In the genomic region with DNA sequence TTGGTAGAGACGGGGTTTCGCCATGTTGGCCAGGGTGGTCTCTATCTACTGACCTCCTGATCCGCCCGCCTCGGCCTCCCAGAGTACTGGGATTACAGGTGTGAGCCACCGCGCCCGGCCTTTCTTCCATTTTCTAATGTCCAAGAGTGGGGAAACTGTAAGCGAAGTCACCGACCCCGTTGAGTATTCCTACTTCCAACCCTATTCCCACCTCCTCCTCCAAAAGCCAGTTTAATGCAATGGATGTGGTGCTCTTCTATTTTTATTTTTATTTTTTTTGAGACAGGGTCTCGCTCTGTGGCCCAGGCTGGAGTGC, we compare ENCODE assay signal across 8 cellular contexts. TPM values are rescaled to one million over a fixed set of nuclear protein-coding genes. Genes with fewer than 3 reads are reported as not detected.
A peak's percentile ranks its signal among the peaks of the same experiment; 100 is the strongest.
DNase-seq lines count a peak whose midpoint lies in the region; ATAC-seq, FAIRE-seq and TF ChIP-seq lines count a peak whose summit lies in the region.

No MANE protein-coding gene starts in this region.

- TF ChIP-seq EP300 in esophagus muscularis mucosa (IDR thresholded peaks at IDR 0.05) (no peak), sigmoid colon (IDR thresholded peaks at IDR 0.05) (no peak)

- intact Hi-C loops in esophagus muscularis mucosa (cut with DNase I): no loop called here
- intact Hi-C loops in sigmoid colon (cut with DNase I): no loop called here

- no peak for ATAC-seq in HG03159 (IDR thresholded peaks at IDR 0.05; ENCODE audit: unreplicated experiment)

- POLR2A ChIA-PET in RWPE1 (lab: Yijun Ruan, JAX; ENCODE audit: low non-redundant PET): interaction anchor here (0.7 kb wide), 1 partner anchor 120 kb away, joined by 4 read pairs; no protein-coding TSS in a partner anchor

- peaks cover 16 to 41% (median 32%) of the 10 kb centered on the region in 4 donors for H3K36me3 ChIP-seq in esophagus muscularis mucosa
- peaks cover 0 to 24% (median 7%) of the 10 kb centered on the region in 4 donors for H3K36me3 ChIP-seq in sigmoid colon

- TF ChIP-seq CTCF in GM12865 (IDR thresholded peaks at IDR 0.05; ENCODE audit: insufficient read depth, low read depth, low read length, missing control alignments) (no peak), RWPE1 (conservative IDR thresholded peaks at IDR 0.05; ENCODE audit: low read depth) (no peak), esophagus muscularis mucosa (IDR thresholded peaks at IDR 0.05) (no peak), sigmoid colon (IDR thresholded peaks at IDR 0.05) (no peak)

- WGBS in esophagus muscularis mucosa: 70% methylated on average over 12 of the region's 12 CpGs
- 49 to 65% methylated on average over 12 of the region's 12 CpGs for WGBS in sigmoid colon, 2 donors

- no peak for FAIRE-seq in H54 (lab: Jason Lieb, UNC)

- H3K27ac ChIP-seq in RWPE1: peak overlapping the region; percentile 91
- H3K27ac ChIP-seq in esophagus muscularis mucosa (replicated peaks in 1 of 4): peak overlapping the region; percentile 89 to 94 (median 92)
- peak overlapping the region; percentile 89 to 92 (median 90) for H3K27ac ChIP-seq in sigmoid colon

- no peak for DNase-seq in GM12865 (ENCODE audit: low read depth)
- no peak for DNase-seq in RWPE1 (ENCODE audit: low spot score)
- no peak for DNase-seq in esophagus muscularis mucosa (ENCODE audit: extremely low spot score)
- DNase-seq in sigmoid colon: no peak
- DNase-seq in HPDE6-E6E7 (ENCODE audit: extremely low spot score): no peak
- DNase-seq in T1000 (lab: John Stamatoyannopoulos, UW): no peak
- no peak for DNase-seq in H54 (ENCODE audit: insufficient read length, low spot score)

- H3K27me3 ChIP-seq in esophagus muscularis mucosa (no peaks in the 10 kb centered on the region), sigmoid colon (no peaks in the 10 kb centered on the region)

- H3K9me3 ChIP-seq in esophagus muscularis mucosa: no peaks in the 10 kb centered on the region
- no peaks in the 10 kb centered on the region for H3K9me3 ChIP-seq in sigmoid colon

- CTCF ChIA-PET in RWPE1 (lab: Yijun Ruan, JAX): interaction anchor here (0.6 to 1.0 kb wide), 3 partner anchors 14 to 188 kb away, joined by 3 read pairs; no protein-coding TSS in a partner anchor

- H3K4me1 ChIP-seq in esophagus muscularis mucosa: peaks cover 5 to 31% (median 19%) of the 10 kb centered on the region in 4 donors
- peaks cover 0 to 22% (median 18%) of the 10 kb centered on the region in 4 donors for H3K4me1 ChIP-seq in sigmoid colon

- H3K4me3 ChIP-seq in GM12865 (ENCODE audit: low read depth, low read length) (peak overlapping the region; percentile 16; the same call in 1 of the 2 replicates), esophagus muscularis mucosa (peak overlapping the region; percentile 83 to 100 (median 90)), sigmoid colon (peak overlapping the region; percentile 76 to 96 (median 78))

- TF ChIP-seq POLR2A in esophagus muscularis mucosa (IDR thresholded peaks at IDR 0.05; ENCODE audit: low read depth): no peak
- TF ChIP-seq POLR2A in sigmoid colon (IDR thresholded peaks at IDR 0.05): no peak
- TF ChIP-seq POLR2A in H54 (IDR thresholded peaks at IDR 0.05; ENCODE audit: low read depth, low read length): no peak

RNA-seq across cellular contexts. Expression of gene RNU6-9, which starts 0.4 kb away (rescaled TPM):
- total RNA-seq in esophagus muscularis mucosa (not detected), sigmoid colon (not detected)
- not detected for polyA plus RNA-seq in sigmoid colon

RNA-seq across cellular contexts. Expression of gene MED16, which starts 0.7 kb away (rescaled TPM):
- total RNA-seq in esophagus muscularis mucosa (10 to 100 TPM; 26.3 to 50.9 (median 37.2) TPM), sigmoid colon (10 to 100 TPM; 22.4 to 33.2 (median 25.6) TPM)
- 10 to 100 TPM; 36.1 to 62.5 (median 51.7) TPM for polyA plus RNA-seq in sigmoid colon

RNA-seq across cellular contexts. Expression of gene R3HDM4, which starts 19.3 kb away (rescaled TPM):
- total RNA-seq in esophagus muscularis mucosa (10 to 100 TPM; 32.0 to 52.5 (median 40.0) TPM), sigmoid colon (10 to 100 TPM; 21.4 to 37.2 (median 27.7) TPM)
- polyA plus RNA-seq in sigmoid colon: 10 to 100 TPM; 30.5 to 85.3 (median 33.0) TPM

RNA-seq across cellular contexts. Expression of gene KISS1R, which starts 23.4 kb away (rescaled TPM):
- not detected for total RNA-seq in esophagus muscularis mucosa
- not detected for total RNA-seq in sigmoid colon
- under 1 TPM in 1 of 3 donors, not detected in 2; 0.13 TPM for polyA plus RNA-seq in sigmoid colon

RNA-seq across cellular contexts. Expression of gene ARID3A, which starts 32.1 kb away (rescaled TPM):
- 1 to 10 TPM; 2.9 to 8.4 (median 5.0) TPM for total RNA-seq in esophagus muscularis mucosa
- total RNA-seq in sigmoid colon: 10 to 100 TPM in 1 of 4 donors, 1 to 10 TPM in 3; 3.1 to 11.6 (median 4.3) TPM
- polyA plus RNA-seq in sigmoid colon: 1 to 10 TPM; 1.4 to 6.0 (median 1.8) TPM

Comparison
In these comparisons a context has a peak if more than half of its experiments do, and no peak if none do; other contexts are left out.
1. H3K4me3 ChIP-seq: peak in every context shown above with its lines; median percentile 90 in esophagus muscularis mucosa; 78 in sigmoid colon; 16 in GM12865.